ENCODE assay signal across 1 cellular context in the genomic region with DNA sequence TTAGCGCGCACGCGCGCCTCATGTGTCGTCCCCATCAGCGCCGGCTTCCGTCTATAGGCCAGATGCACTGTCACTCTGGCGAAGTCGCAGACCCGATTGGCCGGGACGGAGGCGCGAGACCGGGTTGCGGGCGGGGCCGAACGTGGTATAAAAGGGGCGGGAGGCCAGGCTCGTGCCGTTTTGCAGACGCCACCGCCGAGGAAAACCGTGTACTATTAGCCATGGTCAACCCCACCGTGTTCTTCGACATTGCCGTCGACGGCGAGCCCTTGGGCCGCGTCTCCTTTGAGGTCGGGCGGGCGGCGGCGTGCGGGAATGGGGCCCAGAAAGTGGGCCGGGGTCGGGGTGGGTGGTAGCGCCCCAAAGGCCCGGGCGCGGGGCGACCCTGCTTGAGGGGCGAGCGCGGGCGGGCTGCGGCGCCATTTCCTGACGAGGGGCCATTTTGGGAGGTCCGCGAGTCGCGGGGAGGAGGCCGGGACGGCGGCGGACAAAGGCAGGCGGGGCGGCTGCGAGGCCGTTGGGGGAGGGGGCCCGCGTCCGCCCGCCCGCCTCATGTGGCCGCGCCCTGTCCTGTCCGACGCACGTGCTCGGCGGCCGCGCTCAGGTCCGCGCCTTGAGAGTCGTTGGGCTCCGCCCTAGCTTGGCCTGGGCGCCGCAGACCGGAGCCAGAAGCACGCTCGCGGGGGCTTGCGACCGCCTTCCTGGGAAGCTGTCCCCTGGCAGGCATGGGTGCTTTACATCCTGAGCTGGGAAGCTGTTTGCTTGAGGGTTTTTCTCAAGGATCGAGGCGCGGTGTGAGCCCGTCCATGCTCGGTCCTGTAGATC.
TF ChIP-seq lines count a peak whose summit lies in the region.

A gene (plus strand): TSS at position 178 of the 825 bp plus-strand sequence. CDS start 44 bp downstream, at position 222.

TF ChIP-seq in SK-N-SH, 30 proteins besides CTCF, POLR2A, EP300 and RAD21 (continued from another document):
- TF ChIP-seq, protein P1, sequence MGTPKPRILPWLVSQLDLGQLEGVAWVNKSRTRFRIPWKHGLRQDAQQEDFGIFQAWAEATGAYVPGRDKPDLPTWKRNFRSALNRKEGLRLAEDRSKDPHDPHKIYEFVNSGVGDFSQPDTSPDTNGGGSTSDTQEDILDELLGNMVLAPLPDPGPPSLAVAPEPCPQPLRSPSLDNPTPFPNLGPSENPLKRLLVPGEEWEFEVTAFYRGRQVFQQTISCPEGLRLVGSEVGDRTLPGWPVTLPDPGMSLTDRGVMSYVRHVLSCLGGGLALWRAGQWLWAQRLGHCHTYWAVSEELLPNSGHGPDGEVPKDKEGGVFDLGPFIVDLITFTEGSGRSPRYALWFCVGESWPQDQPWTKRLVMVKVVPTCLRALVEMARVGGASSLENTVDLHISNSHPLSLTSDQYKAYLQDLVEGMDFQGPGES (IDR thresholded peaks at IDR 0.05; ENCODE audit: low read depth, low read length) = peak; percentile 96
- TF ChIP-seq JUND (IDR thresholded peaks at IDR 0.05) (no peak), RXRA (IDR thresholded peaks at IDR 0.05; ENCODE audit: borderline replicate concordance, low read depth) (no peak), GATA2 (CRISPR knock-in tag; IDR thresholded peaks at IDR 0.05) (no peak), RCOR1 (IDR thresholded peaks at IDR 0.05; ENCODE audit: low read length) (no peak), NRF1 (IDR thresholded peaks at IDR 0.05; ENCODE audit: low read depth, low read length) (peak; percentile 86), MXI1 (IDR thresholded peaks at IDR 0.05; ENCODE audit: low read depth, low read length) (peak; percentile 96), NFIC (IDR thresholded peaks at IDR 0.05; ENCODE audit: borderline replicate concordance) (no peak)
- TF ChIP-seq, protein P2, sequence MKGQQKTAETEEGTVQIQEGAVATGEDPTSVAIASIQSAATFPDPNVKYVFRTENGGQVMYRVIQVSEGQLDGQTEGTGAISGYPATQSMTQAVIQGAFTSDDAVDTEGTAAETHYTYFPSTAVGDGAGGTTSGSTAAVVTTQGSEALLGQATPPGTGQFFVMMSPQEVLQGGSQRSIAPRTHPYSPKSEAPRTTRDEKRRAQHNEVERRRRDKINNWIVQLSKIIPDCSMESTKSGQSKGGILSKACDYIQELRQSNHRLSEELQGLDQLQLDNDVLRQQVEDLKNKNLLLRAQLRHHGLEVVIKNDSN (IDR thresholded peaks at IDR 0.05; ENCODE audit: borderline replicate concordance, low read depth) = peak; percentile 40; the same call in 1 of the 2 replicates
- TF ChIP-seq, protein P3, sequence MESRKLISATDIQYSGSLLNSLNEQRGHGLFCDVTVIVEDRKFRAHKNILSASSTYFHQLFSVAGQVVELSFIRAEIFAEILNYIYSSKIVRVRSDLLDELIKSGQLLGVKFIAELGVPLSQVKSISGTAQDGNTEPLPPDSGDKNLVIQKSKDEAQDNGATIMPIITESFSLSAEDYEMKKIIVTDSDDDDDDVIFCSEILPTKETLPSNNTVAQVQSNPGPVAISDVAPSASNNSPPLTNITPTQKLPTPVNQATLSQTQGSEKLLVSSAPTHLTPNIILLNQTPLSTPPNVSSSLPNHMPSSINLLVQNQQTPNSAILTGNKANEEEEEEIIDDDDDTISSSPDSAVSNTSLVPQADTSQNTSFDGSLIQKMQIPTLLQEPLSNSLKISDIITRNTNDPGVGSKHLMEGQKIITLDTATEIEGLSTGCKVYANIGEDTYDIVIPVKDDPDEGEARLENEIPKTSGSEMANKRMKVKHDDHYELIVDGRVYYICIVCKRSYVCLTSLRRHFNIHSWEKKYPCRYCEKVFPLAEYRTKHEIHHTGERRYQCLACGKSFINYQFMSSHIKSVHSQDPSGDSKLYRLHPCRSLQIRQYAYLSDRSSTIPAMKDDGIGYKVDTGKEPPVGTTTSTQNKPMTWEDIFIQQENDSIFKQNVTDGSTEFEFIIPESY (IDR thresholded peaks at IDR 0.05; ENCODE audit: borderline replicate concordance, low read depth) = peak; percentile 76; the same call in 1 of the 2 replicates
